Comparison of ENCODE assay signal across 8 cellular contexts in the genomic region with DNA sequence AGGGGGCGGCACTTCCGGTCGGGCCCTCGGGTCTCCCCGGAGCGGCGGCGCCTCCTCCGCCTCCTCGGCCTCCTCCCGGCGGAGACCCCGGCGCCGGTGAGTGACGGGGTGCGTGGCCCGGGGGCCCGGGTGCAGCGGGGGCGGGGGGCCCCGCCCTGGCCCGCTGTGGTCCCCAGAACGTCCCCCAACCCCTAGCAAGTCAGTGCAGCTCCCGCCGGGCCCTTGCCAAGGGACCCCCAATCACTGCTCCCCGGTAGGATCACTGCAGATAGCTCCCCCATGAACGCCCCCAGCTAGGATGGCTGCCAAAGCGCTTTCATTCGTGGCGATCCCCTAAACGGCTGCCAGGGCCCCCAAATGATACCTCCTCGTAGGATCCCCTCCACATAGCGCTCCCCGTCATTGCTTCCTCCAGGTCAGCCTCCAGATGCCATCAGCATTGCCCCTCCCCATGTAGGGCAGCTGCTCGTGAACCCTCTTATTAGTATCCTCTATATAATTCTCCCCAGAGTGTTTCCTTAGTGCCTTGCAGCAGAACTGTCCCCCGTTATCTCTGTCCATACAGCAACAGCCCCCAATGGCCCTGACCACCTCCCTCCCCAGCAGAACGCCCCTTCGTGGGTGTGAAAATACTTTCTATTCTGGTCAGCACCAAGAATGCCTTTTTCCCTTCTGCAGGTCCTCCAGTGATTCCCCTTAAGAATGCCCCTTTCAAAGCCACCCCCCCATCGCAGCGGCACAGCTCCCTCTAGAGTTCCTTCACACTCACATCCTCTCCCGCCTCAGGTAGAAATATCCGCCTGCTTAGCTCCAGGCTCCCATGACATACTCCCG. TPM values are rescaled to one million over a fixed set of nuclear protein-coding genes. Genes with fewer than 3 reads are reported as not detected.
DNase-seq lines count a peak whose midpoint lies in the region; ATAC-seq and TF ChIP-seq lines count a peak whose summit lies in the region.

A gene (plus strand): TSS at position 11 of the 834 bp plus-strand sequence. CDS start 7,972 bp downstream, outside the sequence.

- CTCF ChIA-PET in activated CD4-positive, alpha-beta T cell treated with anti-CD3 and anti-CD28 coated beads for 36 hours (lab: Charles Lee): interaction anchor here (0.6 to 4.1 kb wide), 26 partner anchors 9 to 669 kb away, joined by 3 to 33 read pairs (median 4); a partner anchor contains a TSS

- H3K27ac Mint-ChIP-seq in activated CD4-positive, alpha-beta T cell treated with anti-CD3 and anti-CD28 coated beads for 36 hours: peak within 1 kb of the TSS; percentile 96

- H3K27me3 Mint-ChIP-seq in activated CD4-positive, alpha-beta T cell treated with anti-CD3 and anti-CD28 coated beads for 36 hours: no peaks in the 10 kb centered on the region

- intact Hi-C loops in activated CD4-positive, alpha-beta T cell treated with anti-CD3 and anti-CD28 coated beads for 36 hours (cut with DNase I, micrococcal nuclease): loop anchor here (1.0 to 10.0 kb wide), 18 partner anchors 15 to 1469 kb away; a partner anchor contains a TSS

- peak; percentile 84 for TF ChIP-seq CTCF in GM12875 (IDR thresholded peaks at IDR 0.05; ENCODE audit: borderline replicate concordance, insufficient read depth, low read depth, low read length)
- TF ChIP-seq CTCF in coronary artery (IDR thresholded peaks at IDR 0.05): peak; percentile 19

- peaks cover 34% of the 10 kb centered on the region for H3K36me3 Mint-ChIP-seq in activated CD4-positive, alpha-beta T cell treated with anti-CD3 and anti-CD28 coated beads for 36 hours (ENCODE audit: low read depth)

- no peaks in the 10 kb centered on the region for H3K9me3 Mint-ChIP-seq in activated CD4-positive, alpha-beta T cell treated with anti-CD3 and anti-CD28 coated beads for 36 hours (ENCODE audit: low read depth)

- ATAC-seq in HG03097 (IDR thresholded peaks at IDR 0.05; ENCODE audit: low FRiP score, unreplicated experiment) (peak; percentile 38), HG03520 (IDR thresholded peaks at IDR 0.05; ENCODE audit: unreplicated experiment) (no peak)
- peak; percentile 46 for ATAC-seq in activated CD4-positive, alpha-beta T cell treated with anti-CD3 and anti-CD28 coated beads for 36 hours

- DNase-seq in NCI-H446 (lab: John Stamatoyannopoulos, UW): peak; percentile 55 to 69
- peak; percentile 88 for DNase-seq in activated CD4-positive, alpha-beta T cell treated with anti-CD3 and anti-CD28 coated beads for 36 hours
- peak; percentile 85 for DNase-seq in coronary artery (ENCODE audit: low spot score)
- peak; percentile 96 for DNase-seq in left kidney (ENCODE audit: low read depth, low spot score)
- peak; percentile 70 for DNase-seq in stimulated activated CD4-positive, alpha-beta T cell treated with anti-CD3 and anti-CD28 coated beads, Interleukin-1b, Interleukin-23, amount 100 ng/mL, for 48 hours

- peak within 1 kb of the TSS; percentile 88 for H3K4me3 Mint-ChIP-seq in activated CD4-positive, alpha-beta T cell treated with anti-CD3 and anti-CD28 coated beads for 36 hours

- POLR2A ChIA-PET in activated CD4-positive, alpha-beta T cell treated with anti-CD3 and anti-CD28 coated beads for 36 hours (lab: Charles Lee): interaction anchor here (1.1 to 1.6 kb wide), 2 partner anchors 15 to 1157 kb away, joined by 4 read pairs; a partner anchor contains a TSS

- peak within 1 kb of the TSS; percentile 91 to 99 for H3K27ac ChIP-seq in coronary artery

- peaks cover 60% of the 10 kb centered on the region for H3K4me1 Mint-ChIP-seq in activated CD4-positive, alpha-beta T cell treated with anti-CD3 and anti-CD28 coated beads for 36 hours

- H3K4me3 ChIP-seq in GM12875 (ENCODE audit: low read depth, low read length) (peak within 1 kb of the TSS; percentile 85), coronary artery (peak within 1 kb of the TSS; percentile 97)

RNA-seq across cellular contexts. Expression of the gene that starts here (rescaled TPM):
- total RNA-seq in activated CD4-positive, alpha-beta T cell treated with anti-CD3 and anti-CD28 coated beads for 36 hours: 10 to 100 TPM; 11.4 to 12.1 TPM
